8 cellular contexts compared by ENCODE assay signal in genomic region chr1:23168462-23169218, GRCh38. TPM values are rescaled to one million over a fixed set of nuclear protein-coding genes. Genes with fewer than 3 reads are reported as not detected.
DNase-seq lines count a peak whose midpoint lies in the region; ATAC-seq and TF ChIP-seq lines count a peak whose summit lies in the region.

Gene LUZP1 (minus strand): TSS chr1:23168856.

- DNase-seq in SHP77 (lab: John Stamatoyannopoulos, UW) (peak; percentile 62 to 73), fibroblast of peridontal ligament (ENCODE audit: extremely low read depth) (peak; percentile 89)
- peak; percentile 96 for DNase-seq in activated effector memory CD4-positive, alpha-beta T cell treated with anti-CD3 and anti-CD28 coated beads, Interleukin-2, amount 50 U/mL, for 16 hours
- peak; percentile 90 for DNase-seq in natural killer cell treated with Interleukin-12 subunit alpha and Interleukin-12 subunit beta and Interleukin-15 and Interleukin-18, amount 100 ng/mL, for 72 hours (ENCODE audit: low spot score)
- peak; percentile 77 for DNase-seq in stimulated activated naive CD4-positive, alpha-beta T cell treated with Interleukin-2 at 50 U/mL for 16 hours (lab: John Stamatoyannopoulos, UW)

- peak within 1 kb of the TSS; percentile 96 for H3K4me3 Mint-ChIP-seq in natural killer cell treated with Interleukin-12 subunit alpha and Interleukin-12 subunit beta and Interleukin-15 and Interleukin-18, amount 100 ng/mL, for 72 hours

- ATAC-seq in GM19467 (IDR thresholded peaks at IDR 0.05; ENCODE audit: unreplicated experiment) = peak; percentile 73
- peak; percentile 88 to 96 for ATAC-seq in natural killer cell treated with Interleukin-12 subunit alpha and Interleukin-12 subunit beta and Interleukin-15 and Interleukin-18, amount 100 ng/mL, for 72 hours

- no peaks in the 10 kb centered on the region for H3K9me3 ChIP-seq in KOPT-K1 (ENCODE audit: insufficient read depth, low read length, poor library complexity, severe bottlenecking)

- H3K27ac Mint-ChIP-seq in natural killer cell treated with Interleukin-12 subunit alpha and Interleukin-12 subunit beta and Interleukin-15 and Interleukin-18, amount 100 ng/mL, for 72 hours = peak within 1 kb of the TSS; percentile 64 to 89

- H3K36me3 ChIP-seq in KOPT-K1 (ENCODE audit: insufficient read depth, low read length) = no peaks in the 10 kb centered on the region

- H3K27ac ChIP-seq in C4-2B (peak within 1 kb of the TSS; percentile 67), KOPT-K1 (ENCODE audit: low read depth, low read length, poor library complexity, severe bottlenecking) (peak within 1 kb of the TSS; percentile 73)

- H3K4me1 Mint-ChIP-seq in natural killer cell treated with Interleukin-12 subunit alpha and Interleukin-12 subunit beta and Interleukin-15 and Interleukin-18, amount 100 ng/mL, for 72 hours (ENCODE audit: low read depth in 2 of 2) = peaks cover 22 to 30% of the 10 kb centered on the region in 2 donors

- H3K9me3 Mint-ChIP-seq in natural killer cell treated with Interleukin-12 subunit alpha and Interleukin-12 subunit beta and Interleukin-15 and Interleukin-18, amount 100 ng/mL, for 72 hours = no peaks in the 10 kb centered on the region

- H3K27me3 Mint-ChIP-seq in natural killer cell treated with Interleukin-12 subunit alpha and Interleukin-12 subunit beta and Interleukin-15 and Interleukin-18, amount 100 ng/mL, for 72 hours = no peaks in the 10 kb centered on the region

- no peaks in the 10 kb centered on the region for H3K36me3 Mint-ChIP-seq in natural killer cell treated with Interleukin-12 subunit alpha and Interleukin-12 subunit beta and Interleukin-15 and Interleukin-18, amount 100 ng/mL, for 72 hours

- TF ChIP-seq CTCF in C4-2B (conservative IDR thresholded peaks at IDR 0.05) = no peak

RNA-seq across cellular contexts. Expression of gene LUZP1, which starts in this region (rescaled TPM):
- total RNA-seq in natural killer cell treated with Interleukin-12 subunit alpha and Interleukin-12 subunit beta and Interleukin-15 and Interleukin-18, amount 100 ng/mL, for 72 hours = 10 to 100 TPM; 42.7 to 43.1 TPM

Comparison
In these comparisons a context has a peak if more than half of its experiments do, and no peak if none do; other contexts are left out.
1. Peak in every context shown above with its lines: DNase-seq, ATAC-seq and H3K27ac ChIP-seq.